In the genomic region with DNA sequence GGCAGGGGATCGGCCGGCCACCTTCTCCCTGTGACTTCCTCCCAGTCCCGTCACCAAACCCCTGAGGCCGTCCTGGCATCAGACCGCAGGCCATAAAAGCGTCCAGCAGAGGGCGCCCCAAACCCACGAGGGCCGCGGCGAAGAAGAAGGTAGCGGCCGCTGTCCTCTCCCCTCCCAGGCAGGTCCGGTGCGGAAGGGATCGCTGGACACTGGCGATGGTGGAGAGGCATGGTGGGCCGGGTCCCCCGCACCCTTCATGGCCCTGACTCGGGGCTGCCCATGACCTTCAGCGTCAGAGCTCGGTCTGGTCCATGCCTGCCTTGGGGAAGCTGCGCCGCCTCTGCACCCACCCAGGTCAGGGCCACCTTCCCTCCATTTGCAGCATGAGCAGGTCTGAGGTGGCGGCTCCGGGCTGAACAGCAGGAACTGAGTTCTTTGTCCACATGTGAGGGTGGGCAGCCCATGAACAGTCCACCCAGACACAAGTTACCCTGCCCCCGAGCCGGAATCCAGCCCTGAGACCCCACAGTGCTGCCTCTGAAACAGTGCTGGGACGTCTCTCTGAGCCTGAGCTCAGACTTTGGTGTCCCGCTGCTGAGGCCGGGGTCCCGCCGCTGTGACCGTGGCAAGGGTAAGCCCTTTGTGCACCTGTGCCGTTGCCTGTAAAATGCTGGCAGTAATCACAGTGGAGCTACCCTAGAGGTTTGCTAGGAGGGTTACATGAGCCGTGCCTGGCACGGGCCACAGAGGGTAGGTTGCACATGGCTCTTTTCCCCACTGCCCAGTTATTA, we compare ENCODE assay signal across 8 cellular contexts. TPM values are rescaled to one million over a fixed set of nuclear protein-coding genes. Genes with fewer than 3 reads are reported as not detected.
A peak's percentile ranks its signal among the peaks of the same experiment; 100 is the strongest.
DNase-seq lines count a peak whose midpoint lies in the region; ATAC-seq, FAIRE-seq and TF ChIP-seq lines count a peak whose summit lies in the region.

No MANE protein-coding gene starts in this region.

- no peaks in the 10 kb centered on the region for H3K79me2 ChIP-seq in endothelial cell of umbilical vein (ENCODE audit: control insufficient read depth, insufficient read depth, low read length)

- peaks cover 33% of the 10 kb centered on the region for H3K4me1 ChIP-seq in endothelial cell of umbilical vein (ENCODE audit: control insufficient read depth, extremely low read depth, insufficient read depth, low read length)

- H3K36me3 ChIP-seq in endothelial cell of umbilical vein (ENCODE audit: control insufficient read depth in 2 of 2, extremely low read depth in 1 of 2, insufficient read depth in 2 of 2, low read length in 2 of 2) = no peaks in the 10 kb centered on the region

- H3K27ac ChIP-seq in HL-60 (replicated peaks) (no peak overlapping the region), endothelial cell of umbilical vein (ENCODE audit: insufficient read depth, low read depth, low read length) (peak overlapping the region; percentile 75)

- H3K4me1 Mint-ChIP-seq in activated CD8-positive, alpha-beta memory T cell treated with anti-CD3 and anti-CD28 coated beads, Interleukin-2, amount 10 ng/mL, durations not matched to agents 7 days and 5 days = peaks cover 3% of the 10 kb centered on the region

- no TSS peak for BruUV-seq in endothelial cell of umbilical vein (replicated peaks; lab: Mats Ljungman, UMichigan)

- H3K9me3 ChIP-seq in endothelial cell of umbilical vein (replicated peaks; ENCODE audit: control insufficient read depth, insufficient read depth, low read length) = no peaks in the 10 kb centered on the region

- DNase-seq in AG20443 (ENCODE audit: low spot score) = peak; percentile 93
- DNase-seq in HL-60 (ENCODE audit: low read depth in 1 of 2, low spot score in 1 of 2) = peak; percentile 37 to 72
- DNase-seq in NOMO-1 treated with dmso at 0.1 percent for 144 hours (lab: John Stamatoyannopoulos, UW; ENCODE audit: unreplicated experiment) = peak; percentile 68
- peak; percentile 88 for DNase-seq in activated CD8-positive, alpha-beta memory T cell treated with anti-CD3 and anti-CD28 coated beads, Interleukin-2, amount 10 ng/mL, durations not matched to agents 7 days and 5 days
- DNase-seq in endothelial cell of umbilical vein (ENCODE audit: low read depth, low spot score) = peak; percentile 80
- DNase-seq in middle frontal gyrus (ENCODE audit: extremely low spot score, low spot score) = peak; percentile 62
- DNase-seq in stimulated activated CD8-positive, alpha-beta memory T cell treated with anti-CD3 and anti-CD28 coated beads, Interleukin-15, amount 100 ng/mL, for 48 hours (ENCODE audit: low read depth in 2 of 2) = peak; percentile 57 to 70

- 0 out of 2 replicates have a peak overlapping the region, but pooled peaks have one; percentile 6 for H3K4me3 ChIP-seq in HL-60 (replicated peaks; ENCODE audit: insufficient read depth, low read length)
- no peak overlapping the region for H3K4me3 ChIP-seq in endothelial cell of umbilical vein (replicated peaks in 1 of 3; ENCODE audit: insufficient read depth in 1 of 3, low read depth in 1 of 3, low read length in 3 of 3)

- no peak for TF ChIP-seq POLR2A in endothelial cell of umbilical vein (IDR thresholded peaks at IDR 0.05; ENCODE audit: low read depth, low read length)

- intact Hi-C loops in endothelial cell of umbilical vein (cut with micrococcal nuclease) = loop anchor here (1.0 to 2.0 kb wide), 6 partner anchors 37 to 335 kb away; no protein-coding TSS in a partner anchor

- POLR2A ChIA-PET in endothelial cell of umbilical vein (lab: Charles Lee) = interaction anchor here (0.5 kb wide), 1 partner anchor 225 kb away, joined by 6 read pairs; no protein-coding TSS in a partner anchor

- no peaks in the 10 kb centered on the region for H3K36me3 Mint-ChIP-seq in activated CD8-positive, alpha-beta memory T cell treated with anti-CD3 and anti-CD28 coated beads, Interleukin-2, amount 10 ng/mL, durations not matched to agents 7 days and 5 days

- peak; percentile 86 for FAIRE-seq in endothelial cell of umbilical vein (lab: Jason Lieb, UNC)

- no peaks in the 10 kb centered on the region for H3K9me1 ChIP-seq in endothelial cell of umbilical vein (replicated peaks; ENCODE audit: control insufficient read depth, extremely low read depth, insufficient read depth, low read length)

- peaks cover 13% of the 10 kb centered on the region for H3K27me3 Mint-ChIP-seq in activated CD8-positive, alpha-beta memory T cell treated with anti-CD3 and anti-CD28 coated beads, Interleukin-2, amount 10 ng/mL, durations not matched to agents 7 days and 5 days

- peak; percentile 60 for ATAC-seq in GM19324 (IDR thresholded peaks at IDR 0.05; ENCODE audit: low FRiP score, unreplicated experiment)
- peak; percentile 97 for ATAC-seq in activated CD8-positive, alpha-beta memory T cell treated with anti-CD3 and anti-CD28 coated beads, Interleukin-2, amount 10 ng/mL, durations not matched to agents 7 days and 5 days

- H3K4me3 Mint-ChIP-seq in activated CD8-positive, alpha-beta memory T cell treated with anti-CD3 and anti-CD28 coated beads, Interleukin-2, amount 10 ng/mL, durations not matched to agents 7 days and 5 days = peak overlapping the region; percentile 44

- TF ChIP-seq CTCF in HL-60 (IDR thresholded peaks at IDR 0.05; ENCODE audit: insufficient read depth, low read length) = peak; percentile 28
- TF ChIP-seq CTCF in endothelial cell of umbilical vein (IDR thresholded peaks at IDR 0.05; ENCODE audit: extremely low read depth in 1 of 2, insufficient read depth in 1 of 2, low read depth in 1 of 2, low read length in 2 of 2) = peak; percentile 90 to 95

- H3K4me2 ChIP-seq in endothelial cell of umbilical vein (ENCODE audit: insufficient read depth, low read length) = peak overlapping the region; percentile 30

- peaks cover 4% of the 10 kb centered on the region for H3K9me3 Mint-ChIP-seq in activated CD8-positive, alpha-beta memory T cell treated with anti-CD3 and anti-CD28 coated beads, Interleukin-2, amount 10 ng/mL, durations not matched to agents 7 days and 5 days (ENCODE audit: low read depth)

- CTCF ChIA-PET in activated CD8-positive, alpha-beta memory T cell treated with anti-CD3 and anti-CD28 coated beads, Interleukin-2, amount 10 ng/mL, durations not matched to agents 7 days and 5 days (lab: Charles Lee) = interaction anchor here (0.6 to 2.5 kb wide), 45 partner anchors 9 to 345 kb away, joined by 3 to 19 read pairs (median 3); no protein-coding TSS in a partner anchor
- CTCF ChIA-PET in endothelial cell of umbilical vein (lab: Charles Lee) = interaction anchor here (0.6 to 3.9 kb wide), 27 partner anchors 19 to 326 kb away, joined by 3 to 22 read pairs (median 4); no protein-coding TSS in a partner anchor

- H3K27me3 ChIP-seq in HL-60 (ENCODE audit: insufficient read depth, poor library complexity, severe bottlenecking) = no peaks in the 10 kb centered on the region
- H3K27me3 ChIP-seq in endothelial cell of umbilical vein (ENCODE audit: control insufficient read depth in 2 of 2, insufficient read depth in 2 of 2, low read length in 2 of 2) = no peaks in the 10 kb centered on the region

- dilution Hi-C loops in endothelial cell of umbilical vein (cut with MboI; ENCODE audit: extremely low pct_ligation_motif_present, low sequenced_read_pairs) = no loop called here

- H3K27ac Mint-ChIP-seq in activated CD8-positive, alpha-beta memory T cell treated with anti-CD3 and anti-CD28 coated beads, Interleukin-2, amount 10 ng/mL, durations not matched to agents 7 days and 5 days = no peak overlapping the region

- no peaks in the 10 kb centered on the region for H4K20me1 ChIP-seq in endothelial cell of umbilical vein (replicated peaks; ENCODE audit: control insufficient read depth, extremely low read depth, insufficient read depth, low read length)

- H2AFZ ChIP-seq in endothelial cell of umbilical vein (ENCODE audit: low read depth, low read length) = peak overlapping the region; percentile 82

- no peak overlapping the region for H3K9ac ChIP-seq in endothelial cell of umbilical vein (replicated peaks; ENCODE audit: extremely low read depth, insufficient read depth, low read length)

TF ChIP-seq in endothelial cell of umbilical vein, 7 proteins besides CTCF, POLR2A, EP300 and RAD21:
- TF ChIP-seq, protein P1, sequence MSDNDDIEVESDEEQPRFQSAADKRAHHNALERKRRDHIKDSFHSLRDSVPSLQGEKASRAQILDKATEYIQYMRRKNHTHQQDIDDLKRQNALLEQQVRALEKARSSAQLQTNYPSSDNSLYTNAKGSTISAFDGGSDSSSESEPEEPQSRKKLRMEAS (IDR thresholded peaks at IDR 0.05; ENCODE audit: insufficient read depth, insufficient read length) = no peak
- TF ChIP-seq GATA2 (IDR thresholded peaks at IDR 0.05; ENCODE audit: insufficient read depth, insufficient read length, low read depth, low read length) (no peak), FOS (IDR thresholded peaks at IDR 0.05; ENCODE audit: borderline replicate concordance, insufficient read depth, low read length) (no peak), MYC (IDR thresholded peaks at IDR 0.05; ENCODE audit: low read depth, low read length) (no peak), POLR2AphosphoS5 (IDR thresholded peaks at IDR 0.05; ENCODE audit: insufficient read depth, low read depth, low read length) (no peak)

RNA-seq across cellular contexts. Expression of a gene that starts 40.8 kb away (rescaled TPM):
- 10 to 100 TPM; 77.4 to 98.8 TPM for total RNA-seq in activated CD8-positive, alpha-beta memory T cell treated with anti-CD3 and anti-CD28 coated beads, Interleukin-2, amount 10 ng/mL, durations not matched to agents 7 days and 5 days
- total RNA-seq in endothelial cell of umbilical vein = 82.4 and 101 TPM in 2 replicates
- polyA plus RNA-seq in endothelial cell of umbilical vein = 23.6 and 29.0 TPM in 2 replicates
- 31.1 and 32.0 TPM in 2 replicates for polyA plus RNA-seq in endothelial cell of umbilical vein (2011; cell fraction: cytosol; rRNA removed)
- 55.1 and 76.2 TPM in 2 replicates for polyA plus RNA-seq in endothelial cell of umbilical vein (2011; cell fraction: nucleus; rRNA removed)
- polyA plus RNA-seq in endothelial cell of umbilical vein (2012) = 43.0 and 55.4 TPM in 2 replicates
- polyA minus RNA-seq in endothelial cell of umbilical vein = 81.6 and 92.9 TPM in 2 replicates
- polyA minus RNA-seq in endothelial cell of umbilical vein (2011; cell fraction: cytosol; rRNA and poly(A)+ RNA removed) = 15.4 TPM
- 99.8 and 106 TPM in 2 replicates for polyA minus RNA-seq in endothelial cell of umbilical vein (2011; cell fraction: nucleus; rRNA and poly(A)+ RNA removed)
